In genomic region chr20:35664544-35665206, GRCh38 we compare ENCODE assay signal across 1 cellular context.
TF ChIP-seq lines count a peak whose summit lies in the region.

Gene CPNE1 (minus strand): TSS chr20:35664900. CDS start chr20:35632923, 31,977 bp downstream.
Gene RBM12 (minus strand): TSS chr20:35664900. CDS start chr20:35655322, 9,578 bp downstream.

TF ChIP-seq in HepG2, 621 proteins besides CTCF, POLR2A, EP300 and RAD21 (continued from another document and continues in another):
- TF ChIP-seq SKI (IDR thresholded peaks at IDR 0.05; ENCODE audit: partially characterized antibody) (no peak), MTF1 (CRISPR knock-in tag; IDR thresholded peaks at IDR 0.05) (0 out of 2 replicates have a peak, but pooled peaks have one; percentile 81), TAF1 (CRISPR knock-in tag; IDR thresholded peaks at IDR 0.05) (peak; percentile 99), PCBP1 (IDR thresholded peaks at IDR 0.05; ENCODE audit: borderline replicate concordance, low read depth, low read length) (0 out of 2 replicates have a peak, but pooled peaks have one; percentile 37), MZF1 (CRISPR knock-in tag; IDR thresholded peaks at IDR 0.05; ENCODE audit: borderline replicate concordance) (no peak; the same call in 1 of the 2 replicates), DZIP1 (CRISPR knock-in tag; IDR thresholded peaks at IDR 0.05) (peak; percentile 95; the same call in 1 of the 2 replicates), FOXC1 (CRISPR knock-in tag; IDR thresholded peaks at IDR 0.05; ENCODE audit: borderline replicate concordance) (peak; percentile 96; the same call in 1 of the 2 replicates), ZNF292 (CRISPR knock-in tag; IDR thresholded peaks at IDR 0.05; ENCODE audit: borderline replicate concordance, low read depth) (peak; percentile 21; the same call in 1 of the 2 replicates), NKX3-1 (CRISPR knock-in tag; IDR thresholded peaks at IDR 0.05) (no peak; the same call in 1 of the 2 replicates), TRIM22 (IDR thresholded peaks at IDR 0.05) (no peak), SIN3A (IDR thresholded peaks at IDR 0.05; ENCODE audit: borderline replicate concordance, low read depth, low read length) (peak; percentile 92), ZBTB39 (CRISPR knock-in tag; IDR thresholded peaks at IDR 0.05) (peak; percentile 69; the same call in 1 of the 2 replicates), ELK4 (CRISPR knock-in tag; IDR thresholded peaks at IDR 0.05; ENCODE audit: borderline replicate concordance) (no peak), ADNP (CRISPR knock-in tag; IDR thresholded peaks at IDR 0.05) (no peak; the same call in 1 of the 2 replicates), ZFP90 (CRISPR knock-in tag; IDR thresholded peaks at IDR 0.05; ENCODE audit: borderline replicate concordance) (peak; percentile 96), TEF (CRISPR knock-in tag; IDR thresholded peaks at IDR 0.05) (0 out of 2 replicates have a peak, but pooled peaks have one; percentile 0), FOXK1 (CRISPR knock-in tag; IDR thresholded peaks at IDR 0.05; ENCODE audit: borderline replicate concordance, low read depth) (peak; percentile 83; the same call in 1 of the 2 replicates), ZNF367 (CRISPR knock-in tag; IDR thresholded peaks at IDR 0.05; ENCODE audit: borderline replicate concordance) (no peak; the same call in 1 of the 2 replicates), ZBED4 (CRISPR knock-in tag; IDR thresholded peaks at IDR 0.05; ENCODE audit: borderline replicate concordance) (peak; percentile 91; the same call in 1 of the 2 replicates), MED1 (CRISPR knock-in tag; IDR thresholded peaks at IDR 0.05) (peak; percentile 89), PCBP2 (optimal IDR thresholded peaks at IDR 0.05; ENCODE audit: low read depth, low read length, poor library complexity, severe bottlenecking) (no peak), MXD1 (CRISPR knock-in tag; IDR thresholded peaks at IDR 0.05) (peak; percentile 95), KDM4B (CRISPR knock-in tag; IDR thresholded peaks at IDR 0.05) (no peak), KLF15 (CRISPR knock-in tag; IDR thresholded peaks at IDR 0.05; ENCODE audit: borderline replicate concordance) (peak; percentile 92), SP4 (CRISPR knock-in tag; IDR thresholded peaks at IDR 0.05) (peak; percentile 78), ZNF44 (CRISPR knock-in tag; IDR thresholded peaks at IDR 0.05) (peak; percentile 94), PHB2 (IDR thresholded peaks at IDR 0.05; ENCODE audit: partially characterized antibody) (no peak), ZZZ3 (CRISPR knock-in tag; IDR thresholded peaks at IDR 0.05; ENCODE audit: borderline replicate concordance) (peak; percentile 85; the same call in 1 of the 2 replicates), DBP (CRISPR knock-in tag; IDR thresholded peaks at IDR 0.05; ENCODE audit: not compliant biosample characterization) (peak; percentile 60), ZBTB14 (CRISPR knock-in tag; IDR thresholded peaks at IDR 0.05) (no peak; the same call in 1 of the 2 replicates), POLR2G (IDR thresholded peaks at IDR 0.05; ENCODE audit: low read depth, low read length) (peak; percentile 99), HDAC2 (CRISPR knock-in tag; IDR thresholded peaks at IDR 0.05) (peak; percentile 72), ZNF317 (CRISPR knock-in tag; IDR thresholded peaks at IDR 0.05) (peak; percentile 88), SETDB1 (CRISPR knock-in tag; IDR thresholded peaks at IDR 0.05; ENCODE audit: borderline replicate concordance) (no peak), ZFP82 (CRISPR knock-in tag; IDR thresholded peaks at IDR 0.05; ENCODE audit: borderline replicate concordance) (peak; percentile 99), RBM22 (optimal IDR thresholded peaks at IDR 0.05; ENCODE audit: low read length) (no peak), ZNF101 (CRISPR knock-in tag; IDR thresholded peaks at IDR 0.05; ENCODE audit: borderline replicate concordance, low read depth) (peak; percentile 89; the same call in 1 of the 2 replicates), AGO1 (IDR thresholded peaks at IDR 0.05; ENCODE audit: low read depth, low read length, poor library complexity, severe bottlenecking) (peak; percentile 34), ZBTB4 (CRISPR knock-in tag; IDR thresholded peaks at IDR 0.05; ENCODE audit: borderline replicate concordance) (peak; percentile 98), MBNL3 (CRISPR knock-in tag; conservative IDR thresholded peaks at IDR 0.05) (no peak), CEBPB (IDR thresholded peaks at IDR 0.05; ENCODE audit: borderline replicate concordance, low read depth, low read length) (peak; percentile 22; the same call in 1 of the 2 replicates), HES4 (CRISPR knock-in tag; IDR thresholded peaks at IDR 0.05; ENCODE audit: borderline replicate concordance) (peak; percentile 91), HNRNPL (IDR thresholded peaks at IDR 0.05; ENCODE audit: low read depth, low read length) (peak; percentile 83), REXO4 (CRISPR knock-in tag; IDR thresholded peaks at IDR 0.05; ENCODE audit: borderline replicate concordance) (peak; percentile 96), CBFB (CRISPR knock-in tag; IDR thresholded peaks at IDR 0.05) (peak; percentile 90)
